6 cellular contexts compared by ENCODE assay signal in the genomic region with DNA sequence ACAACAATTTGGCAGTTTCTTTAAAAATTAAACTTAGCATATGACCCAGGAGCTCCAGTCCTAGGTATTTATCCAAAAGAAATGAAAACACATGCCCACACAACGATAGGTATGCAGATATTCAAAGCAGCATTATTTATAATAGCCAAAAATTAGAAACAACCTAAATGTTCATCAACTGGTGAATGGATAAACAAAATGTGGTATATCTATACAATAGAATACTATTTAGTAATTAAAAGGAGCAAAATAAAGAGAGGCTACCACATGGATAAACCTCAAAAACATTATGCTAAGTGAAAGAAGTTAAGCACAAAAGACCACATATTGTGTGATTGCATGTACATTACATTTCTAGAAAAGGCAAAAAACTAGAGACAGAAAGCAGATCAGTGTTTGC. TPM values are rescaled to one million over a fixed set of nuclear protein-coding genes. Genes with fewer than 3 reads are reported as not detected.
"Had no signal": no experiment of that assay in that cellular context is flagged by ENCODE, and none has a peak within 500 bp of the region (broad histone marks: within the 10 kb centered on the region; RNA-seq: fewer than 3 reads in every experiment).

No MANE protein-coding gene starts in this region.

- H3K27ac Mint-ChIP-seq: IgD-negative memory B cell had no signal

- H3K27ac ChIP-seq: HL-60 had no signal

- ATAC-seq: HepG2, K562 had no signal

- H3K4me3 ChIP-seq: K562 had no signal

- DNase-seq: KBM-7 had no signal

- FAIRE-seq: HepG2, HTR-8/SVneo, K562 had no signal

- H3K4me3 Mint-ChIP-seq: IgD-negative memory B cell had no signal

RNA-seq across cellular contexts. Expression of gene ROR1, which starts 51.3 kb away (rescaled TPM):
- polyA plus RNA-seq: K562 had no signal
